Comparison of ENCODE assay signal across 16 cellular contexts in genomic region chr2:73902284-73902683, GRCh38. TPM values are rescaled to one million over a fixed set of nuclear protein-coding genes. Genes with fewer than 3 reads are reported as not detected.
A peak's percentile ranks its signal among the peaks of the same experiment; 100 is the strongest.
DNase-seq lines count a peak whose midpoint lies in the region; ATAC-seq and TF ChIP-seq lines count a peak whose summit lies in the region.
"Had no signal": no experiment of that assay in that cellular context is flagged by ENCODE, and none has a peak within 500 bp of the region (broad histone marks: within the 10 kb centered on the region; RNA-seq: fewer than 3 reads in every experiment).

No MANE protein-coding gene starts in this region.

- H3K27me3 ChIP-seq in PC-9 (ENCODE audit: insufficient read depth, low read depth) (no peaks in the 10 kb centered on the region), esophagus muscularis mucosa (no peaks in the 10 kb centered on the region), trophoblast cell (ENCODE audit: insufficient read depth, low read length) (no peaks in the 10 kb centered on the region), uterus (no peaks in the 10 kb centered on the region)
- H3K27me3 ChIP-seq: BE2C had no signal

- H3K9me2 ChIP-seq in PC-9 (ENCODE audit: insufficient read depth) = no peaks in the 10 kb centered on the region; the same call in 1 of the 2 replicates

- peak overlapping the region; percentile 27 for H3K23ac ChIP-seq in trophoblast cell (ENCODE audit: low read length)

- DNase-seq in PC-9 = no peak
- peak; percentile 24 for DNase-seq in esophagus muscularis mucosa (ENCODE audit: extremely low spot score)
- DNase-seq in trophoblast cell = no peak
- no peak for DNase-seq in uterus
- DNase-seq in EL = no peak
- DNase-seq in effector CD8-positive, alpha-beta T cell (lab: John Stamatoyannopoulos, UW) = no peak
- DNase-seq: BE2C; Caco-2; CD8-positive, alpha-beta T cell; DMS53; H7; IMR-90 had no signal

- no peak overlapping the region for H2BK5ac ChIP-seq in trophoblast cell (ENCODE audit: low read depth, low read length, poor library complexity)

- no peak overlapping the region for H3K9ac ChIP-seq in trophoblast cell (ENCODE audit: low read length)

- H3K9me3 ChIP-seq in PC-9 (ENCODE audit: insufficient read depth, low read depth) = no peaks in the 10 kb centered on the region
- no peaks in the 10 kb centered on the region for H3K9me3 ChIP-seq in esophagus muscularis mucosa
- no peaks in the 10 kb centered on the region for H3K9me3 ChIP-seq in trophoblast cell (ENCODE audit: insufficient read depth, low read depth, low read length)
- no peaks in the 10 kb centered on the region for H3K9me3 ChIP-seq in uterus
- H3K9me3 ChIP-seq: BE2C, Caco-2 had no signal

- POLR2A ChIA-PET in PC-9 (lab: Charles Lee; ENCODE audit: unreplicated experiment) = interaction anchor here (0.7 kb wide), 1 partner anchor 8 kb away, joined by 3 read pairs; no protein-coding TSS in a partner anchor

- H3K4me1 ChIP-seq in PC-9 (replicated peaks; ENCODE audit: insufficient read depth) (no peaks in the 10 kb centered on the region), esophagus muscularis mucosa (peaks cover 0 to 57% (median 44%) of the 10 kb centered on the region in 4 donors), trophoblast cell (ENCODE audit: control insufficient read depth in 1 of 2, insufficient read depth in 2 of 2, low read length in 2 of 2) (no peaks in the 10 kb centered on the region), uterus (no peaks in the 10 kb centered on the region)
- H3K4me1 ChIP-seq: BE2C, Caco-2 had no signal

- no peaks in the 10 kb centered on the region for H3K79me1 ChIP-seq in trophoblast cell (ENCODE audit: low read length)

- H4K12ac ChIP-seq in trophoblast cell (ENCODE audit: low read depth, low read length) = no peak overlapping the region

- H3F3A ChIP-seq in PC-9 (ENCODE audit: insufficient read depth, low read depth) = no peaks in the 10 kb centered on the region; the same call in 1 of the 2 replicates

- TF ChIP-seq EP300 in esophagus muscularis mucosa (IDR thresholded peaks at IDR 0.05) = no peak

- no peak overlapping the region for H3K4me2 ChIP-seq in PC-9
- no peak overlapping the region for H3K4me2 ChIP-seq in trophoblast cell (ENCODE audit: low read length)
- H3K4me2 ChIP-seq: GM23338 had no signal

- H3K36me3 ChIP-seq in PC-9 (ENCODE audit: low read depth) (no peaks in the 10 kb centered on the region), esophagus muscularis mucosa (peaks cover 0 to 57% (median 34%) of the 10 kb centered on the region in 4 donors), trophoblast cell (ENCODE audit: control insufficient read depth in 1 of 2, insufficient read depth in 2 of 2, low read length in 2 of 2) (no peaks in the 10 kb centered on the region), uterus (no peaks in the 10 kb centered on the region)
- H3K36me3 ChIP-seq: BE2C had no signal

- no peak for ATAC-seq in GM18517 (IDR thresholded peaks at IDR 0.05; ENCODE audit: unreplicated experiment)
- ATAC-seq: CD8-positive, alpha-beta T cell; GM23338 had no signal

- no peaks in the 10 kb centered on the region for H3K79me2 ChIP-seq in PC-9 (ENCODE audit: low read depth)
- H3K79me2 ChIP-seq in trophoblast cell (ENCODE audit: control insufficient read depth, insufficient read depth, low read length, poor library complexity) = no peaks in the 10 kb centered on the region

- no peak overlapping the region for H3K18ac ChIP-seq in trophoblast cell (ENCODE audit: low read length)

- intact Hi-C loops in PC-9 (cut with micrococcal nuclease; ENCODE audit: unreplicated experiment) (no loop called here), esophagus muscularis mucosa (cut with DNase I) (no loop called here), uterus (cut with DNase I; ENCODE audit: low total_unique reads) (no loop called here)

- no peak overlapping the region for H3K4ac ChIP-seq in trophoblast cell (ENCODE audit: low read depth, low read length)

- 0 out of 2 replicates have a peak overlapping the region, but pooled peaks have one; percentile 43 for H2AFZ ChIP-seq in PC-9
- no peak overlapping the region for H2AFZ ChIP-seq in trophoblast cell (ENCODE audit: insufficient read depth, low read length, poor library complexity)
- H2AFZ ChIP-seq: GM23338 had no signal

- H3K27ac ChIP-seq in PC-9 (no peak overlapping the region), esophagus muscularis mucosa (replicated peaks in 1 of 4) (peak overlapping the region; percentile 63 to 94 (median 94)), trophoblast cell (ENCODE audit: low read depth, low read length) (no peak overlapping the region), uterus (peak overlapping the region; percentile 40 to 52)
- H3K27ac ChIP-seq: C4-2B had no signal

- H3K14ac ChIP-seq in trophoblast cell (ENCODE audit: low read length) = no peak overlapping the region

- no peak overlapping the region for H4K91ac ChIP-seq in trophoblast cell (ENCODE audit: low read depth, low read length)

- CTCF ChIA-PET in PC-9 (lab: Charles Lee) = no interaction called here

- H4K8ac ChIP-seq in trophoblast cell (ENCODE audit: low read depth, low read length) = no peak overlapping the region

- no peak overlapping the region for H2AK5ac ChIP-seq in trophoblast cell (ENCODE audit: low read length)

- H4K20me1 ChIP-seq in PC-9 (ENCODE audit: insufficient read depth) = no peaks in the 10 kb centered on the region

- H3K4me3 ChIP-seq in PC-9 = no peak overlapping the region
- H3K4me3 ChIP-seq in esophagus muscularis mucosa = peak overlapping the region in 1 of 4 donors; percentile 60
- no peak overlapping the region for H3K4me3 ChIP-seq in trophoblast cell (ENCODE audit: low read depth, low read length)
- no peak overlapping the region for H3K4me3 ChIP-seq in uterus
- H3K4me3 ChIP-seq: GM23338 had no signal

- TF ChIP-seq POLR2A in esophagus muscularis mucosa (IDR thresholded peaks at IDR 0.05; ENCODE audit: low read depth) = no peak
- TF ChIP-seq POLR2A in uterus (IDR thresholded peaks at IDR 0.05) = no peak

- TF ChIP-seq CTCF in PC-9 (conservative IDR thresholded peaks at IDR 0.05) (no peak), esophagus muscularis mucosa (IDR thresholded peaks at IDR 0.05) (no peak), uterus (IDR thresholded peaks at IDR 0.05) (no peak)

- BruUV-seq in PC-9 (replicated peaks; lab: Mats Ljungman, UMichigan) = no TSS peak

- H2BK120ac ChIP-seq in trophoblast cell (ENCODE audit: insufficient read depth, low read length, poor library complexity) = no peak overlapping the region

- no peak overlapping the region for H2BK12ac ChIP-seq in trophoblast cell (ENCODE audit: low read length)

- 51% methylated on average over 4 of the region's 4 CpGs for WGBS in esophagus muscularis mucosa
- no CpG with 5 or more reads among the region's 4 CpGs for WGBS in trophoblast cell (ENCODE audit: extremely low coverage, insufficient coverage, insufficient read length)

RNA-seq across cellular contexts. Expression of gene ACTG2, which starts 9.5 kb away (rescaled TPM):
- total RNA-seq in PC-9 (2021) (not detected in 2 replicates), esophagus muscularis mucosa (1,000 to 10,000 TPM; 4,013 to 8,538 (median 5,633) TPM), uterus (1,000 to 10,000 TPM in 1 of 4 donors, 100 to 1,000 TPM in 3; 171 to 1,273 (median 578) TPM)
- 5.7 and 5.8 TPM in 2 replicates for polyA plus RNA-seq in trophoblast cell (2013)
- total RNA-seq: CD8-positive, alpha-beta T cell; HT-29 had no signal

RNA-seq across cellular contexts. Expression of gene DGUOK, which starts 24.4 kb away (rescaled TPM):
- 72.3 and 78.7 TPM in 2 replicates for total RNA-seq in PC-9 (2021)
- total RNA-seq in esophagus muscularis mucosa = 10 to 100 TPM; 31.6 to 50.7 (median 36.6) TPM
- 94.1 and 96.1 TPM in 2 replicates for polyA plus RNA-seq in trophoblast cell (2013)
- 100 to 1,000 TPM in 1 of 4 donors, 10 to 100 TPM in 3; 43.6 to 128 (median 58.6) TPM for total RNA-seq in uterus

Comparison
In these comparisons a context has a peak if more than half of its experiments do, and no peak if none do; other contexts are left out.
1. H3K27ac ChIP-seq: peak in esophagus muscularis mucosa (4 of 4) and uterus (2 of 2); none in PC-9 (single experiment) and trophoblast cell (single experiment).
2. RNA of gene ACTG2, which starts 9.5 kb away (total RNA-seq): 4,013 to 8,538 TPM in esophagus muscularis mucosa and 171 to 1,273 TPM in uterus; not detected in PC-9; every median in the first group is over 100 times any median in the second.